In the genomic region with DNA sequence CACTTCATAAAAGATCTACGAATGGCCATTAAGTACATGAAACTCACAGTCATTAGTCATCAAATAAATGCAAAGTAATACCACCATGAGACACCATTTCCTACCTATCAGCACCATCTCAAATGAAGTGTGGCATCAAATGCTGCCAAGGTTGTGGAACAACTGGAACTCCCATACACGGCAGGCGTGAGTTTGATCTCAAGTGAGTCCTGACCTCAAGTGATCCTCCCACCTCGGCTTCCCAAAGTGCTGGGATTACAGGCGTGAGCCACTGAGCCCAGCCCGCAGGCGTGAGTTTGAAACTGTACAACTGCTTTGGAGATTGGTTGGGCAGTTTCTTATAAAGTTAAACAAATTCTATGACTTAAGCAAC, we compare ENCODE assay signal across 8 cellular contexts. TPM values are rescaled to one million over a fixed set of nuclear protein-coding genes. Genes with fewer than 3 reads are reported as not detected.
DNase-seq lines count a peak whose midpoint lies in the region; ATAC-seq and TF ChIP-seq lines count a peak whose summit lies in the region.

No MANE protein-coding gene starts in this region.

- H3K27ac Mint-ChIP-seq in activated naive CD4-positive, alpha-beta T cell treated with anti-CD3 and anti-CD28 coated beads, Interleukin-2, amount 10 ng/mL, durations not matched to agents 7 days and 5 days: peak overlapping the region; percentile 91

- TF ChIP-seq CTCF in AG04450 (IDR thresholded peaks at IDR 0.05; ENCODE audit: low read depth, low read length): no peak

- peak overlapping the region; percentile 3 for H3K27ac ChIP-seq in AG04450 (ENCODE audit: low read depth, low read length)
- H3K27ac ChIP-seq in iPS DF 6.9 (ENCODE audit: low read length): no peak overlapping the region

- peak overlapping the region; percentile 67 for H3K4me3 ChIP-seq in AG04450 (ENCODE audit: low read depth, low read length)
- peak overlapping the region; percentile 31; the same call in 1 of the 2 replicates for H3K4me3 ChIP-seq in iPS DF 6.9 (ENCODE audit: low read length)

- H3K4me1 ChIP-seq in iPS DF 6.9 (ENCODE audit: control insufficient read depth, insufficient read depth, low read length): peaks cover 3% of the 10 kb centered on the region; the same call in 1 of the 2 replicates

- CTCF ChIA-PET in AG04450 (lab: Charles Lee): interaction anchor here (0.8 to 4.8 kb wide), 12 partner anchors 12 to 359 kb away, joined by 3 to 136 read pairs (median 8); partner anchors contain the start of gene HDAC11
- CTCF ChIA-PET in activated naive CD4-positive, alpha-beta T cell treated with anti-CD3 and anti-CD28 coated beads, Interleukin-2, amount 10 ng/mL, durations not matched to agents 7 days and 5 days (lab: Charles Lee): interaction anchor here (0.6 to 4.1 kb wide), 23 partner anchors 10 to 953 kb away, joined by 3 to 105 read pairs (median 6); partner anchors contain the start of genes HDAC11 and NUP210

- ATAC-seq in GM21526 (IDR thresholded peaks at IDR 0.05; ENCODE audit: low FRiP score, unreplicated experiment): peak; percentile 8

- H3K9me3 ChIP-seq in AG04450 (ENCODE audit: control insufficient read depth, insufficient read depth, low read length) (no peaks in the 10 kb centered on the region), iPS DF 6.9 (ENCODE audit: control insufficient read depth, insufficient read depth, low read length) (no peaks in the 10 kb centered on the region)

- peak overlapping the region; percentile 86 for H3K4me3 Mint-ChIP-seq in activated naive CD4-positive, alpha-beta T cell treated with anti-CD3 and anti-CD28 coated beads, Interleukin-2, amount 10 ng/mL, durations not matched to agents 7 days and 5 days

- H3K27me3 ChIP-seq in AG04450 (ENCODE audit: control insufficient read depth, insufficient read depth, low read length) (no peaks in the 10 kb centered on the region), iPS DF 6.9 (ENCODE audit: control insufficient read depth, insufficient read depth, low read length) (no peaks in the 10 kb centered on the region)

- peaks cover 33% of the 10 kb centered on the region for H3K4me1 Mint-ChIP-seq in activated naive CD4-positive, alpha-beta T cell treated with anti-CD3 and anti-CD28 coated beads, Interleukin-2, amount 10 ng/mL, durations not matched to agents 7 days and 5 days

- DNase-seq in AG04450 (ENCODE audit: low read depth, low spot score) (no peak), NAMALWA (ENCODE audit: low spot score) (peak; percentile 56), iPS DF 6.9 (ENCODE audit: low read depth, low spot score) (no peak), T1000 (lab: John Stamatoyannopoulos, UW) (no peak), NCI-H1417 (lab: John Stamatoyannopoulos, UW) (no peak)
- no peak for DNase-seq in activated naive CD4-positive, alpha-beta T cell treated with anti-CD3 and anti-CD28 coated beads, Interleukin-2, amount 10 ng/mL, durations not matched to agents 7 days and 5 days
- DNase-seq in stimulated activated CD4-positive, alpha-beta T cell treated with anti-CD3 and anti-CD28 coated beads, Interleukin-1b, Interleukin-23, amount 100 ng/mL, for 48 hours: peak; percentile 24

- WGBS in iPS DF 6.9 (ENCODE audit: insufficient coverage, insufficient read length): no CpG with 5 or more reads among the region's 7 CpGs

- H3K36me3 ChIP-seq in iPS DF 6.9 (ENCODE audit: control insufficient read depth, insufficient read depth, low read length): no peaks in the 10 kb centered on the region

- H3K9me3 Mint-ChIP-seq in activated naive CD4-positive, alpha-beta T cell treated with anti-CD3 and anti-CD28 coated beads, Interleukin-2, amount 10 ng/mL, durations not matched to agents 7 days and 5 days: peaks cover under 1% of the 10 kb centered on the region

- POLR2A ChIA-PET in AG04450 (lab: Yijun Ruan, JAX): interaction anchor here (1.4 kb wide), 1 partner anchor 29 kb away, joined by 9 read pairs; the partner anchor contains the start of gene HDAC11

- H3K27me3 Mint-ChIP-seq in activated naive CD4-positive, alpha-beta T cell treated with anti-CD3 and anti-CD28 coated beads, Interleukin-2, amount 10 ng/mL, durations not matched to agents 7 days and 5 days: peaks cover 4% of the 10 kb centered on the region

- no peaks in the 10 kb centered on the region for H3K36me3 Mint-ChIP-seq in activated naive CD4-positive, alpha-beta T cell treated with anti-CD3 and anti-CD28 coated beads, Interleukin-2, amount 10 ng/mL, durations not matched to agents 7 days and 5 days

RNA-seq across cellular contexts. Expression of gene HDAC11, which starts 28.8 kb away (rescaled TPM):
- polyA plus RNA-seq in AG04450 (2011; rRNA removed): 7.1 and 7.5 TPM in 2 replicates
- polyA minus RNA-seq in AG04450 (2011; rRNA and poly(A)+ RNA removed): 10.5 and 13.6 TPM in 2 replicates

RNA-seq across cellular contexts. Expression of gene NUP210, which starts 31.2 kb away (rescaled TPM):
- polyA plus RNA-seq in AG04450 (2011; rRNA removed): 0.04 and 0.05 TPM in 2 replicates
- 0.09 and 0.13 TPM in 2 replicates for polyA minus RNA-seq in AG04450 (2011; rRNA and poly(A)+ RNA removed)

Comparison
In these comparisons a context has a peak if more than half of its experiments do, and no peak if none do; other contexts are left out.
1. DNase-seq: peak in NAMALWA (single experiment) and stimulated activated CD4-positive, alpha-beta T cell treated with anti-CD3 and anti-CD28 coated beads, Interleukin-1b, Interleukin-23, amount 100 ng/mL, for 48 hours (single experiment); none in AG04450 (single experiment), activated naive CD4-positive, alpha-beta T cell treated with anti-CD3 and anti-CD28 coated beads, Interleukin-2, amount 10 ng/mL, durations not matched to agents 7 days and 5 days (single experiment), iPS DF 6.9 (single experiment), T1000 (single experiment) and NCI-H1417 (0 of 3).